ENCODE assay signal across 8 cellular contexts in genomic region chr4:155667538-155668511, GRCh38. TPM values are rescaled to one million over a fixed set of nuclear protein-coding genes. Genes with fewer than 3 reads are reported as not detected.
DNase-seq lines count a peak whose midpoint lies in the region; ATAC-seq and TF ChIP-seq lines count a peak whose summit lies in the region.

No MANE protein-coding gene starts in this region.

- H3K4me1 Mint-ChIP-seq in stimulated activated naive B cell treated with anti-CD40 and anti-IgM and Interleukin-4, amounts not matched to agents 10 μg/mL and 1 μg/mL and 100 μg/mL, for 72 hours: peaks cover 9 to 26% of the 10 kb centered on the region in 2 donors

- intact Hi-C loops in colonic mucosa (cut with DNase I): no loop called here
- intact Hi-C loops in left colon (cut with DNase I, micrococcal nuclease): no loop called here

- no peak for TF ChIP-seq POLR2A in Peyer's patch (IDR thresholded peaks at IDR 0.05)

- H3K36me3 Mint-ChIP-seq in stimulated activated naive B cell treated with anti-CD40 and anti-IgM and Interleukin-4, amounts not matched to agents 10 μg/mL and 1 μg/mL and 100 μg/mL, for 72 hours: no peaks in the 10 kb centered on the region

- H3K27ac Mint-ChIP-seq in stimulated activated naive B cell treated with anti-CD40 and anti-IgM and Interleukin-4, amounts not matched to agents 10 μg/mL and 1 μg/mL and 100 μg/mL, for 72 hours: no peak overlapping the region

- peaks cover 38 to 39% of the 10 kb centered on the region in 2 donors for H3K27me3 Mint-ChIP-seq in stimulated activated naive B cell treated with anti-CD40 and anti-IgM and Interleukin-4, amounts not matched to agents 10 μg/mL and 1 μg/mL and 100 μg/mL, for 72 hours

- peak overlapping the region; percentile 63 for H3K4me3 ChIP-seq in BE2C (ENCODE audit: low read depth, low read length)
- peak overlapping the region; percentile 30 to 61 (median 48) for H3K4me3 ChIP-seq in Peyer's patch
- peak overlapping the region; percentile 42 for H3K4me3 ChIP-seq in colonic mucosa

- H3K9me3 ChIP-seq in BE2C: no peaks in the 10 kb centered on the region
- no peaks in the 10 kb centered on the region for H3K9me3 ChIP-seq in Peyer's patch
- no peaks in the 10 kb centered on the region for H3K9me3 ChIP-seq in colonic mucosa

- peak overlapping the region; percentile 60 to 68 for H3K9ac ChIP-seq in colonic mucosa (ENCODE audit: low read depth in 2 of 2, low read length in 2 of 2)

- DNase-seq in BE2C (peak; percentile 73), Peyer's patch (peak in 2 of 3 donors; percentile 46 to 49), colonic mucosa (peak; percentile 18), left colon (peak; percentile 29 to 38)
- DNase-seq in stimulated activated naive B cell treated with anti-CD40 and anti-IgM and Interleukin-4, amounts not matched to agents 10 μg/mL and 1 μg/mL and 100 μg/mL, for 72 hours: peak; percentile 9

- peak overlapping the region; percentile 84 to 93 for H3K4me3 Mint-ChIP-seq in stimulated activated naive B cell treated with anti-CD40 and anti-IgM and Interleukin-4, amounts not matched to agents 10 μg/mL and 1 μg/mL and 100 μg/mL, for 72 hours

- no peaks in the 10 kb centered on the region for H3K9me3 Mint-ChIP-seq in stimulated activated naive B cell treated with anti-CD40 and anti-IgM and Interleukin-4, amounts not matched to agents 10 μg/mL and 1 μg/mL and 100 μg/mL, for 72 hours

- H3K36me3 ChIP-seq in BE2C (peaks cover 3% of the 10 kb centered on the region; the same call in 1 of the 2 replicates), Peyer's patch (no peaks in the 10 kb centered on the region), colonic mucosa (no peaks in the 10 kb centered on the region)

- TF ChIP-seq CTCF in BE2C (IDR thresholded peaks at IDR 0.05; ENCODE audit: low read depth, low read length) (no peak), Peyer's patch (IDR thresholded peaks at IDR 0.05) (no peak), colonic mucosa (IDR thresholded peaks at IDR 0.05) (no peak)

- peak overlapping the region; percentile 30 to 87 (median 68) for H3K27ac ChIP-seq in Peyer's patch
- peak overlapping the region; percentile 75 for H3K27ac ChIP-seq in colonic mucosa

- H3K4me1 ChIP-seq in BE2C: peaks cover 11% of the 10 kb centered on the region
- no peaks in the 10 kb centered on the region for H3K4me1 ChIP-seq in Peyer's patch
- no peaks in the 10 kb centered on the region for H3K4me1 ChIP-seq in colonic mucosa

- ATAC-seq in GM18870 (IDR thresholded peaks at IDR 0.05; ENCODE audit: unreplicated experiment) (peak; percentile 54), HG03064 (IDR thresholded peaks at IDR 0.05; ENCODE audit: low read depth, unreplicated experiment) (peak; percentile 46), left colon (peak; percentile 16), HG03095 (IDR thresholded peaks at IDR 0.05; ENCODE audit: unreplicated experiment) (no peak)
- ATAC-seq in stimulated activated naive B cell treated with anti-CD40 and anti-IgM and Interleukin-4, amounts not matched to agents 10 μg/mL and 1 μg/mL and 100 μg/mL, for 72 hours (replicated peaks): peak; percentile 66 to 67

- no peaks in the 10 kb centered on the region for H3K27me3 ChIP-seq in BE2C
- H3K27me3 ChIP-seq in Peyer's patch: no peaks in the 10 kb centered on the region
- H3K27me3 ChIP-seq in colonic mucosa: no peaks in the 10 kb centered on the region

RNA-seq across cellular contexts. Expression of gene GUCY1A1, which starts 1.2 kb away (rescaled TPM):
- 16.9 TPM for polyA plus RNA-seq in BE2C (2012; ENCODE audit: insufficient read depth, insufficient read length, low read depth)
- total RNA-seq in Peyer's patch (10 to 100 TPM in 1 of 4 donors, 1 to 10 TPM in 3; 2.3 to 14.9 (median 7.8) TPM), colonic mucosa (10 to 100 TPM in 1 of 2 donors, 1 to 10 TPM in 1; 2.0 to 14.7 TPM), left colon (10 to 100 TPM in 1 of 2 donors, 1 to 10 TPM in 1; 2.7 to 21.4 TPM)

Comparison
In these comparisons a context has a peak if more than half of its experiments do, and no peak if none do; other contexts are left out.
1. DNase-seq: peak in every context shown above with its lines; median percentile 73 in BE2C; 48 in Peyer's patch; 34 in left colon; 18 in colonic mucosa; 9 in stimulated activated naive B cell treated with anti-CD40 and anti-IgM and Interleukin-4, amounts not matched to agents 10 μg/mL and 1 μg/mL and 100 μg/mL, for 72 hours.